ENCODE assay signal across 8 cellular contexts in genomic region chr5:142432369-142432863, GRCh38.
DNase-seq lines count a peak whose midpoint lies in the region; ATAC-seq and TF ChIP-seq lines count a peak whose summit lies in the region.

No MANE protein-coding gene starts in this region.

- DNase-seq in activated CD4-positive, alpha-beta T cell treated with anti-CD3 and anti-CD28 coated beads for 48 hours: peak; percentile 47
- DNase-seq in mucosa of descending colon (peak; percentile 72 to 81 (median 76)), GM19240 (ENCODE audit: insufficient read length, low spot score) (no peak), NCI-H446 (lab: John Stamatoyannopoulos, UW) (no peak), type B pancreatic cell (ENCODE audit: extremely low spot score, unreplicated experiment) (no peak), SIG-M5 treated with dmso at 0.1 percent for 504 hours (lab: John Stamatoyannopoulos, UW; ENCODE audit: unreplicated experiment) (no peak)

- H3K9me3 ChIP-seq in mucosa of descending colon: no peaks in the 10 kb centered on the region

- ATAC-seq in GM18868 (IDR thresholded peaks at IDR 0.05; ENCODE audit: unreplicated experiment) (peak; percentile 76), HG03066 (IDR thresholded peaks at IDR 0.05; ENCODE audit: low read depth, unreplicated experiment) (peak; percentile 73), mucosa of descending colon (peak; percentile 92)

- H3K9me3 Mint-ChIP-seq in type B pancreatic cell: no peaks in the 10 kb centered on the region

- no peak overlapping the region for H3K27ac Mint-ChIP-seq in type B pancreatic cell

- H3K4me1 ChIP-seq in mucosa of descending colon (ENCODE audit: low read depth): peaks cover 8% of the 10 kb centered on the region

- peaks cover 27% of the 10 kb centered on the region for H3K4me1 Mint-ChIP-seq in type B pancreatic cell (ENCODE audit: unreplicated experiment)

- intact Hi-C loops in mucosa of descending colon (cut with DNase I, micrococcal nuclease): no loop called here

- no peaks in the 10 kb centered on the region for H3K36me3 ChIP-seq in mucosa of descending colon (ENCODE audit: low read depth)

- H3K4me3 Mint-ChIP-seq in type B pancreatic cell: no peak overlapping the region

- TF ChIP-seq CTCF in mucosa of descending colon (IDR thresholded peaks at IDR 0.05): no peak
- TF ChIP-seq CTCF in type B pancreatic cell (conservative IDR thresholded peaks at IDR 0.05): no peak

- no peaks in the 10 kb centered on the region for H3K36me3 Mint-ChIP-seq in type B pancreatic cell

- H3K27me3 Mint-ChIP-seq in type B pancreatic cell: no peaks in the 10 kb centered on the region

- no peak overlapping the region for H3K4me3 ChIP-seq in mucosa of descending colon

Comparison
In these comparisons a context has a peak if more than half of its experiments do, and no peak if none do; other contexts are left out.
1. DNase-seq: peak in activated CD4-positive, alpha-beta T cell treated with anti-CD3 and anti-CD28 coated beads for 48 hours (single experiment) and mucosa of descending colon (3 of 3); none in GM19240 (single experiment), NCI-H446 (0 of 2), type B pancreatic cell (single experiment) and SIG-M5 treated with dmso at 0.1 percent for 504 hours (single experiment).
2. Peak in every context shown above with its lines, with median percentiles within 50 percentile points of each other: ATAC-seq.